Comparison of ENCODE assay signal across 15 cellular contexts in genomic region chr16:50072730-50073129, GRCh38. TPM values are rescaled to one million over a fixed set of nuclear protein-coding genes. Genes with fewer than 3 reads are reported as not detected.
DNase-seq lines count a peak whose midpoint lies in the region; ATAC-seq and TF ChIP-seq lines count a peak whose summit lies in the region.
"Had no signal": no experiment of that assay in that cellular context is flagged by ENCODE, and none has a peak within 500 bp of the region (broad histone marks: within the 10 kb centered on the region; RNA-seq: fewer than 3 reads in every experiment).

No MANE protein-coding gene starts in this region.

- H3K4me3 ChIP-seq in right cardiac atrium (ENCODE audit: low read length): no peak overlapping the region
- H3K4me3 ChIP-seq: PC-9 had no signal

- H3K27ac Mint-ChIP-seq in natural killer cell treated with Interleukin-12 subunit alpha and Interleukin-12 subunit beta and Interleukin-15 and Interleukin-18, amount 100 ng/mL, for 72 hours: peak overlapping the region; percentile 14 to 46
- H3K27ac Mint-ChIP-seq in natural killer cell: no peak overlapping the region
- H3K27ac Mint-ChIP-seq in dendritic cell treated with granulocyte-macrophage colony-stimulating factor and Interleukin-4, amounts not matched to agents 40 ng/mL and 50 ng/mL, for 4 days: peak overlapping the region; percentile 15
- peak overlapping the region; percentile 41 for H3K27ac Mint-ChIP-seq in stimulated activated memory B cell treated with anti-CD40 and anti-IgM and Interleukin-4, amounts not matched to agents 10 μg/mL and 1 μg/mL and 100 μg/mL, for 72 hours
- H3K27ac Mint-ChIP-seq: CD4-positive, alpha-beta T cell had no signal

- H3K9me3 ChIP-seq in right cardiac atrium (ENCODE audit: control insufficient read depth, low read length): no peaks in the 10 kb centered on the region

- peaks cover 11% of the 10 kb centered on the region for H3K36me3 Mint-ChIP-seq in natural killer cell treated with Interleukin-12 subunit alpha and Interleukin-12 subunit beta and Interleukin-15 and Interleukin-18, amount 100 ng/mL, for 72 hours
- H3K36me3 Mint-ChIP-seq in natural killer cell: peaks cover 6% of the 10 kb centered on the region
- peaks cover 73% of the 10 kb centered on the region for H3K36me3 Mint-ChIP-seq in dendritic cell treated with granulocyte-macrophage colony-stimulating factor and Interleukin-4, amounts not matched to agents 40 ng/mL and 50 ng/mL, for 4 days (ENCODE audit: low read depth)
- H3K36me3 Mint-ChIP-seq in stimulated activated memory B cell treated with anti-CD40 and anti-IgM and Interleukin-4, amounts not matched to agents 10 μg/mL and 1 μg/mL and 100 μg/mL, for 72 hours: peaks cover 45% of the 10 kb centered on the region

- H3K4me1 ChIP-seq in right cardiac atrium (ENCODE audit: control insufficient read depth, insufficient read depth, low read length): peaks cover 3% of the 10 kb centered on the region

- H3K9me3 Mint-ChIP-seq in natural killer cell treated with Interleukin-12 subunit alpha and Interleukin-12 subunit beta and Interleukin-15 and Interleukin-18, amount 100 ng/mL, for 72 hours: no peaks in the 10 kb centered on the region
- H3K9me3 Mint-ChIP-seq in natural killer cell: no peaks in the 10 kb centered on the region
- no peaks in the 10 kb centered on the region for H3K9me3 Mint-ChIP-seq in dendritic cell treated with granulocyte-macrophage colony-stimulating factor and Interleukin-4, amounts not matched to agents 40 ng/mL and 50 ng/mL, for 4 days
- no peaks in the 10 kb centered on the region for H3K9me3 Mint-ChIP-seq in stimulated activated memory B cell treated with anti-CD40 and anti-IgM and Interleukin-4, amounts not matched to agents 10 μg/mL and 1 μg/mL and 100 μg/mL, for 72 hours
- H3K9me3 Mint-ChIP-seq: CD4-positive, alpha-beta T cell had no signal

- WGBS in right cardiac atrium: 92% methylated on average over 5 of the region's 5 CpGs

- peaks cover 18 to 37% of the 10 kb centered on the region in 2 donors for H3K4me1 Mint-ChIP-seq in natural killer cell treated with Interleukin-12 subunit alpha and Interleukin-12 subunit beta and Interleukin-15 and Interleukin-18, amount 100 ng/mL, for 72 hours (ENCODE audit: low read depth in 2 of 2)
- H3K4me1 Mint-ChIP-seq in natural killer cell: peaks cover 15 to 28% of the 10 kb centered on the region in 2 donors
- H3K4me1 Mint-ChIP-seq in dendritic cell treated with granulocyte-macrophage colony-stimulating factor and Interleukin-4, amounts not matched to agents 40 ng/mL and 50 ng/mL, for 4 days (ENCODE audit: low read depth): peaks cover 28% of the 10 kb centered on the region
- H3K4me1 Mint-ChIP-seq in stimulated activated memory B cell treated with anti-CD40 and anti-IgM and Interleukin-4, amounts not matched to agents 10 μg/mL and 1 μg/mL and 100 μg/mL, for 72 hours: peaks cover 23% of the 10 kb centered on the region

- H3K4me3 Mint-ChIP-seq in natural killer cell treated with Interleukin-12 subunit alpha and Interleukin-12 subunit beta and Interleukin-15 and Interleukin-18, amount 100 ng/mL, for 72 hours: peak overlapping the region; percentile 2
- no peak overlapping the region for H3K4me3 Mint-ChIP-seq in natural killer cell
- H3K4me3 Mint-ChIP-seq in dendritic cell treated with granulocyte-macrophage colony-stimulating factor and Interleukin-4, amounts not matched to agents 40 ng/mL and 50 ng/mL, for 4 days: no peak overlapping the region
- H3K4me3 Mint-ChIP-seq in stimulated activated memory B cell treated with anti-CD40 and anti-IgM and Interleukin-4, amounts not matched to agents 10 μg/mL and 1 μg/mL and 100 μg/mL, for 72 hours: no peak overlapping the region
- H3K4me3 Mint-ChIP-seq: CD4-positive, alpha-beta T cell had no signal

- intact Hi-C loops in natural killer cell (cut with micrococcal nuclease): no loop called here
- intact Hi-C loops in dendritic cell treated with granulocyte-macrophage colony-stimulating factor and Interleukin-4, amounts not matched to agents 40 ng/mL and 50 ng/mL, for 4 days (cut with micrococcal nuclease): no loop called here
- intact Hi-C loops in right cardiac atrium (cut with DNase I): no loop called here

- no peak for TF ChIP-seq CTCF in natural killer cell (IDR thresholded peaks at IDR 0.05)

- H3K27me3 ChIP-seq in right cardiac atrium (ENCODE audit: control insufficient read depth, insufficient read depth): no peaks in the 10 kb centered on the region

- H3K27me3 Mint-ChIP-seq in natural killer cell treated with Interleukin-12 subunit alpha and Interleukin-12 subunit beta and Interleukin-15 and Interleukin-18, amount 100 ng/mL, for 72 hours: no peaks in the 10 kb centered on the region
- no peaks in the 10 kb centered on the region for H3K27me3 Mint-ChIP-seq in natural killer cell (ENCODE audit: low read depth in 2 of 2)
- H3K27me3 Mint-ChIP-seq in dendritic cell treated with granulocyte-macrophage colony-stimulating factor and Interleukin-4, amounts not matched to agents 40 ng/mL and 50 ng/mL, for 4 days: no peaks in the 10 kb centered on the region
- H3K27me3 Mint-ChIP-seq in stimulated activated memory B cell treated with anti-CD40 and anti-IgM and Interleukin-4, amounts not matched to agents 10 μg/mL and 1 μg/mL and 100 μg/mL, for 72 hours: no peaks in the 10 kb centered on the region
- H3K27me3 Mint-ChIP-seq: CD4-positive, alpha-beta T cell had no signal

- no peak for ATAC-seq in natural killer cell treated with Interleukin-12 subunit alpha and Interleukin-12 subunit beta and Interleukin-15 and Interleukin-18, amount 100 ng/mL, for 72 hours
- no peak for ATAC-seq in natural killer cell
- peak; percentile 63 for ATAC-seq in HG02870 (IDR thresholded peaks at IDR 0.05; ENCODE audit: unreplicated experiment)
- no peak for ATAC-seq in stimulated activated memory B cell treated with anti-CD40 and anti-IgM and Interleukin-4, amounts not matched to agents 10 μg/mL and 1 μg/mL and 100 μg/mL, for 72 hours
- ATAC-seq in right cardiac atrium: no peak

- DNase-seq in natural killer cell treated with Interleukin-12 subunit alpha and Interleukin-12 subunit beta and Interleukin-15 and Interleukin-18, amount 100 ng/mL, for 72 hours (ENCODE audit: low spot score): no peak
- DNase-seq in natural killer cell (no peak), putamen (ENCODE audit: low spot score) (no peak), right cardiac atrium (no peak), 8988T (no peak)
- DNase-seq: CD4-positive, alpha-beta T cell; MV-4-11; NCI-H1436; NCI-H2029; NCI-H2171; NCI-H446 treated with DMSO at 0.1 percent for 48 hours; PC-9 had no signal

- no peak overlapping the region for H3K27ac ChIP-seq in right cardiac atrium (ENCODE audit: low read length)
- H3K27ac ChIP-seq: PC-9 had no signal

RNA-seq across cellular contexts. Expression of gene HEATR3, which starts 7.0 kb away (rescaled TPM):
- 10 to 100 TPM; 25.4 to 46.6 TPM for total RNA-seq in natural killer cell treated with Interleukin-12 subunit alpha and Interleukin-12 subunit beta and Interleukin-15 and Interleukin-18, amount 100 ng/mL, for 72 hours
- total RNA-seq in natural killer cell (10 to 100 TPM; 14.6 to 25.0 (median 21.4) TPM), right cardiac atrium (10 to 100 TPM in 3 of 4 donors, 1 to 10 TPM in 1; 10.0 to 16.1 (median 11.9) TPM)
- 4.0 TPM for polyA plus RNA-seq in right cardiac atrium

RNA-seq across cellular contexts. Expression of gene CNEP1R1, which starts 47.7 kb away (rescaled TPM):
- total RNA-seq in natural killer cell treated with Interleukin-12 subunit alpha and Interleukin-12 subunit beta and Interleukin-15 and Interleukin-18, amount 100 ng/mL, for 72 hours: 10 to 100 TPM; 22.1 to 26.6 TPM
- total RNA-seq in natural killer cell: 10 to 100 TPM; 34.3 to 41.6 (median 37.5) TPM
- 10 to 100 TPM; 14.1 to 20.6 (median 19.1) TPM for total RNA-seq in right cardiac atrium
- 14.9 TPM for polyA plus RNA-seq in right cardiac atrium

Comparison
In these comparisons a context has a peak if more than half of its experiments do, and no peak if none do; other contexts are left out.
1. H3K27ac Mint-ChIP-seq: peak in natural killer cell treated with Interleukin-12 subunit alpha and Interleukin-12 subunit beta and Interleukin-15 and Interleukin-18, amount 100 ng/mL, for 72 hours (2 of 2), dendritic cell treated with granulocyte-macrophage colony-stimulating factor and Interleukin-4, amounts not matched to agents 40 ng/mL and 50 ng/mL, for 4 days (single experiment) and stimulated activated memory B cell treated with anti-CD40 and anti-IgM and Interleukin-4, amounts not matched to agents 10 μg/mL and 1 μg/mL and 100 μg/mL, for 72 hours (single experiment); none in natural killer cell (0 of 2).